In the genomic region with DNA sequence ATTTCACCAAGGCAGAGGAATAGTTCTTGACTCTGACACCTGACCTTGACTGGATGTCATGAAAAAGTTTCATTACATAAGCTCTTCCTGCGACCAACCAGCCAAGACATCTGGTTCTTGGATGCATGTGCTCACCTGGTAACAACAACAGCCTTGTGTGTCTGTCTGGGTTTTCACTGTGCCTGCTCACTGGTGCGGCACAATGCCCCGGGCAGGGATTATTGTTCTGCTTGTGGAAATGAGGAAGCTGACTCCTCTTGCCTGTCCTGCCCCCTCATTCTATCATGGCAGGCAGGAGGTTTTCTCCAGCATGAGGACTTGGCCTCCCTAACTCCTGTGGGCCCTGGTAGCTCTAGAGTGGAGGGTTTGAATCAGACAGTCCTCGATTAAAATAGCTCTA, we compare ENCODE assay signal across 13 cellular contexts. TPM values are rescaled to one million over a fixed set of nuclear protein-coding genes. Genes with fewer than 3 reads are reported as not detected.
DNase-seq lines count a peak whose midpoint lies in the region; ATAC-seq and TF ChIP-seq lines count a peak whose summit lies in the region.
"Had no signal": no experiment of that assay in that cellular context is flagged by ENCODE, and none has a peak within 500 bp of the region (broad histone marks: within the 10 kb centered on the region; RNA-seq: fewer than 3 reads in every experiment).

No MANE protein-coding gene starts in this region.

- peaks cover 28% of the 10 kb centered on the region for H3K4me1 Mint-ChIP-seq in activated B cell treated with CpG ODN at 0.5 μM for 24 hours

- peak overlapping the region; percentile 72 for H3K27ac Mint-ChIP-seq in activated B cell treated with CpG ODN at 0.5 μM for 24 hours
- H3K27ac Mint-ChIP-seq: activated T-helper 2 cell treated with anti-CD3 and anti-CD28 coated beads, Interferon-gamma antibody, Interleukin-2, Interleukin-4, amounts not matched to agents 10 μg/mL and 5 μg/mL and 100 μg/mL, durations not matched to agents 14 hours and 24 hours and 36 hours had no signal

- peaks cover 50% of the 10 kb centered on the region for H3K4me1 ChIP-seq in BLaER1
- peaks cover 0 to 38% (median 24%) of the 10 kb centered on the region in 4 donors for H3K4me1 ChIP-seq in stomach

- peaks cover 10% of the 10 kb centered on the region for H3K36me3 Mint-ChIP-seq in activated B cell treated with CpG ODN at 0.5 μM for 24 hours (ENCODE audit: low read depth)

- POLR2A ChIA-PET in activated B cell treated with CpG ODN at 0.5 μM for 24 hours (lab: Charles Lee): interaction anchor here (0.9 to 1.2 kb wide), 2 partner anchors 12 to 145 kb away, joined by 3 to 6 read pairs; a partner anchor contains a TSS

- H3K9me3 Mint-ChIP-seq in activated B cell treated with CpG ODN at 0.5 μM for 24 hours: no peaks in the 10 kb centered on the region
- H3K9me3 Mint-ChIP-seq: activated T-helper 2 cell treated with anti-CD3 and anti-CD28 coated beads, Interferon-gamma antibody, Interleukin-2, Interleukin-4, amounts not matched to agents 10 μg/mL and 5 μg/mL and 100 μg/mL, durations not matched to agents 14 hours and 24 hours and 36 hours had no signal

- H3K9me3 ChIP-seq in BLaER1 (no peaks in the 10 kb centered on the region), stomach (no peaks in the 10 kb centered on the region)

- CTCF ChIA-PET in activated B cell treated with CpG ODN at 0.5 μM for 24 hours (lab: Charles Lee): interaction anchor here (1.1 to 2.4 kb wide), 2 partner anchors 9 to 23 kb away, joined by 3 to 5 read pairs; no protein-coding TSS in a partner anchor

- DNase-seq in Daoy (ENCODE audit: low read depth) (peak; percentile 27), activated B cell treated with CpG ODN at 0.5 μM for 24 hours (no peak), medulla oblongata (ENCODE audit: extremely low spot score) (peak; percentile 29), stomach (no peak), retina (no peak)
- DNase-seq: activated CD4-positive, alpha-beta T cell treated with anti-CD3 and anti-CD28 coated beads, Interleukin-2, amount 50 U/mL, for 1 hour; COR-L47; stimulated activated CD4-positive, alpha-beta T cell treated with anti-CD3 and anti-CD28 coated beads, Interleukin-4, amount 100 ng/mL, for 24 hours; stimulated activated naive CD8-positive, alpha-beta T cell treated with anti-CD3 and anti-CD28 coated beads, Interleukin-15, Interleukin-2, amounts not matched to agents 100 U/mL and 50 U/mL, for 24 hours had no signal

- ATAC-seq in activated B cell treated with CpG ODN at 0.5 μM for 24 hours (ENCODE audit: low read depth) (no peak), GM18520 (IDR thresholded peaks at IDR 0.05; ENCODE audit: unreplicated experiment) (no peak)
- ATAC-seq: stimulated activated naive CD8-positive, alpha-beta T cell treated with anti-CD3 and anti-CD28 coated beads, Interleukin-15, Interleukin-2, amounts not matched to agents 100 U/mL and 50 U/mL, for 24 hours had no signal

- H3K4me3 ChIP-seq in BLaER1: no peak overlapping the region
- no peak overlapping the region for H3K4me3 ChIP-seq in stomach

- H3K27ac ChIP-seq in BLaER1: no peak overlapping the region
- no peak overlapping the region for H3K27ac ChIP-seq in stomach

- no peaks in the 10 kb centered on the region for H3K27me3 ChIP-seq in BLaER1
- H3K27me3 ChIP-seq in stomach: no peaks in the 10 kb centered on the region

- no peak overlapping the region for H3K9ac ChIP-seq in BLaER1

- no peaks in the 10 kb centered on the region for H3K36me3 ChIP-seq in BLaER1
- no peaks in the 10 kb centered on the region for H3K36me3 ChIP-seq in stomach

- WGBS in stomach, 5 donors: 85 to 95% (median 93%) methylated on average over 4 of the region's 4 CpGs

- intact Hi-C loops in activated B cell treated with CpG ODN at 0.5 μM for 24 hours (cut with micrococcal nuclease) (no loop called here), stomach (cut with DNase I; ENCODE audit: low total_unique reads) (no loop called here)

- no peak for TF ChIP-seq EP300 in stomach (IDR thresholded peaks at IDR 0.05)

- peaks cover 74% of the 10 kb centered on the region; the same call in 1 of the 2 replicates for H4K20me1 ChIP-seq in BLaER1

- peak overlapping the region; percentile 39 for H3K4me3 Mint-ChIP-seq in activated B cell treated with CpG ODN at 0.5 μM for 24 hours

- H3K27me3 Mint-ChIP-seq in activated B cell treated with CpG ODN at 0.5 μM for 24 hours: no peaks in the 10 kb centered on the region

- no peak for TF ChIP-seq POLR2A in stomach (IDR thresholded peaks at IDR 0.05)

- TF ChIP-seq CTCF in activated B cell treated with CpG ODN at 0.5 μM for 24 hours (IDR thresholded peaks at IDR 0.05): no peak
- TF ChIP-seq CTCF in stomach (IDR thresholded peaks at IDR 0.05): no peak

- H3K4me2 ChIP-seq in BLaER1: peak overlapping the region; percentile 36; the same call in 1 of the 2 replicates

RNA-seq across cellular contexts. Expression of a gene that starts 11.0 kb away (rescaled TPM):
- 2.2 and 4.2 TPM in 2 replicates for total RNA-seq in Daoy (2014; rRNA removed; shearing (Covaris generic))
- total RNA-seq in activated B cell treated with CpG ODN at 0.5 μM for 24 hours (109 and 112 TPM in 2 replicates), stomach (100 to 1,000 TPM in 1 of 5 donors, 10 to 100 TPM in 4; 64.3 to 153 (median 92.2) TPM)
- 10 to 100 TPM; 28.1 to 75.5 (median 28.1) TPM for polyA plus RNA-seq in stomach

RNA-seq across cellular contexts. Expression of a gene that starts 39.5 kb away (rescaled TPM):
- 0.42 TPM in 1 of 2 replicates, not detected in the other for total RNA-seq in Daoy (2014; rRNA removed; shearing (Covaris generic))
- not detected in 2 replicates for total RNA-seq in activated B cell treated with CpG ODN at 0.5 μM for 24 hours
- 10 to 100 TPM in 2 of 5 donors, not detected in 3; 11.4 to 14.9 TPM for total RNA-seq in stomach
- 1 to 10 TPM in 2 of 3 donors, under 1 TPM in 1; 0.90 to 2.6 (median 2.4) TPM for polyA plus RNA-seq in stomach
- total RNA-seq: activated T-helper 2 cell treated with anti-CD3 and anti-CD28 coated beads, Interferon-gamma antibody, Interleukin-2, Interleukin-4, amounts not matched to agents 10 μg/mL and 5 μg/mL and 100 μg/mL, durations not matched to agents 14 hours and 24 hours and 36 hours; endothelial cell of umbilical vein had no signal
- polyA plus RNA-seq: endothelial cell of umbilical vein had no signal

Comparison
In these comparisons a context has a peak if more than half of its experiments do, and no peak if none do; other contexts are left out.
1. DNase-seq: peak in Daoy (single experiment) and medulla oblongata (single experiment); none in activated B cell treated with CpG ODN at 0.5 μM for 24 hours (single experiment), stomach (single experiment) and retina (single experiment).
2. RNA of a gene that starts 11.0 kb away (total RNA-seq): 109 to 112 TPM in activated B cell treated with CpG ODN at 0.5 μM for 24 hours and 64.3 to 153 TPM in stomach; 2.2 to 4.2 TPM in Daoy; every median in the first group is over 10 times any median in the second.